Comparison of ENCODE assay signal across 13 cellular contexts in genomic region chr2:239675856-239676715, GRCh38.
"Had no signal": no experiment of that assay in that cellular context is flagged by ENCODE, and none has a peak within 500 bp of the region (broad histone marks: within the 10 kb centered on the region; RNA-seq: fewer than 3 reads in every experiment).

No MANE protein-coding gene starts in this region.

- H3K4me3 ChIP-seq: adrenal gland, colonic mucosa, gastroesophageal sphincter, lower lobe of right lung, suprapubic skin had no signal

- DNase-seq: activated CD4-positive, alpha-beta T cell treated with anti-CD3 and anti-CD28 coated beads, Interleukin-2, amount 50 U/mL, for 1 hour; activated naive CD4-positive, alpha-beta T cell treated with anti-CD3 and anti-CD28 coated beads for 36 hours; caudate nucleus; colonic mucosa; effector CD8-positive, alpha-beta T cell; lower lobe of right lung; naive B cell; stimulated activated CD4-positive, alpha-beta T cell treated with anti-CD3 and anti-CD28 coated beads, Interleukin-12 subunit alpha, Interleukin-12 subunit beta, amount 100 ng/mL, for 4 hours; stimulated activated naive CD8-positive, alpha-beta T cell treated with anti-CD3 and anti-CD28 coated beads, Interleukin-15, Interleukin-2, amounts not matched to agents 100 U/mL and 50 U/mL, for 24 hours; T-helper 2 cell had no signal

- H3K4me1 ChIP-seq: adrenal gland, colonic mucosa, gastroesophageal sphincter, lower lobe of right lung, suprapubic skin had no signal

- H3K27ac ChIP-seq: adrenal gland, colonic mucosa, gastroesophageal sphincter, lower lobe of right lung, suprapubic skin had no signal

- H3K4me3 Mint-ChIP-seq: activated naive CD4-positive, alpha-beta T cell treated with anti-CD3 and anti-CD28 coated beads for 36 hours; naive B cell had no signal

- H3K36me3 ChIP-seq: adrenal gland, colonic mucosa, gastroesophageal sphincter, lower lobe of right lung, suprapubic skin had no signal

- ATAC-seq: gastroesophageal sphincter; stimulated activated naive CD8-positive, alpha-beta T cell treated with anti-CD3 and anti-CD28 coated beads, Interleukin-15, Interleukin-2, amounts not matched to agents 100 U/mL and 50 U/mL, for 24 hours had no signal

- H3K36me3 Mint-ChIP-seq: naive B cell had no signal

- H3K27me3 ChIP-seq: adrenal gland, colonic mucosa, gastroesophageal sphincter, suprapubic skin had no signal

- H3K27ac Mint-ChIP-seq: activated naive CD4-positive, alpha-beta T cell treated with anti-CD3 and anti-CD28 coated beads for 36 hours; naive B cell had no signal

- H3K9me3 ChIP-seq: adrenal gland, colonic mucosa, gastroesophageal sphincter, lower lobe of right lung, suprapubic skin had no signal
